ENCODE assay signal across 1 cellular context in genomic region chr18:49613741-49614151, GRCh38.
A peak's percentile ranks its signal among the peaks of the same experiment; 100 is the strongest.
TF ChIP-seq lines count a peak whose summit lies in the region.

No MANE protein-coding gene starts in this region.

TF ChIP-seq in K562, 482 proteins besides CTCF, POLR2A, EP300 and RAD21:
- TF ChIP-seq EZH2 (IDR thresholded peaks at IDR 0.05; ENCODE audit: borderline replicate concordance, low read depth, low read length) (no peak), ZFP36 (IDR thresholded peaks at IDR 0.05; ENCODE audit: low read depth, low read length, partially characterized antibody) (peak; percentile 39), ETS1 (conservative IDR thresholded peaks at IDR 0.05; ENCODE audit: control insufficient read depth, low read depth, low read length) (no peak)
TF ChIP-seq in K562: peak in this region for 1.
